In the genomic region with DNA sequence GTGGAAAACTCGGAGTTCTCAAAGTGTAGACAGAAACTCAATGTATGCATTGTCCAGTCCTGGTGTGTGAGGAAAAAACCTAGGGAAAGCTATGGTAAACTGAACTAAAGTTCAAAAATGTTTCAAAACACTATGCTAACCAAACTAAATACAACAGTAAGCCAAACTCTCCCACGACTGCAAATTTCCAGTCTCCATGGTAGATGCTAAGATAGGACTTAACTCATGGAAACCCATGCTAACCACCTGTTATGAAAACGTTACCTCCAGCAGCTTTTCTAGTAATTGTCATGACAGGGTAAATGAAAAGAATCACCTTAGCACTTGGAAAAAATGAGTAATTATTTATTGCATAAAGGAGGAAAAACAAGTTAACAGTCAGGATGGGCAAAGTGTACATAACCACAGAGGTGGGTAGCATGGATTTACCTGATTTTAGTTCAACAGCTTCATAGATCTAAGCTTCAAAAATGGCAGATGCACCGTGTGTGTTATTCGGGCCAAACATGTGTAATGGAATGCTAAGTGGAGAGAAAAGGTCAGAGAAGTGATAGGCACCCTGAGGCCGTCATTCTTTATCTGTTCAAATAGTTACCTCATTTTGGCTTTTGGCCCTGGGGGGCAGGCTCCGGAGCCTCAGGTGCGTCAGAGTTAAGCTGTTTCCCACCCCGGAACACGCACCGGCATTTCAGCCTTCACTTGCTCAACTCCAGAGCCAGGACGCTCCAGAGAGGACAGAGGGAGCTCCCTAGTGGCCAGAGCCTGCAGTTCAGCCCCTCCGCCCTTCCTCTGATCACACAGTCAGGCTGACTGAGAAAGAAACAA, we compare ENCODE assay signal across 1 cellular context.
A peak's percentile ranks its signal among the peaks of the same experiment; 100 is the strongest.
TF ChIP-seq lines count a peak whose summit lies in the region.

No MANE protein-coding gene starts in this region.

TF ChIP-seq in HepG2, 621 proteins besides CTCF, POLR2A, EP300 and RAD21 (continued from another document and continues in another):
- TF ChIP-seq, protein P1, sequence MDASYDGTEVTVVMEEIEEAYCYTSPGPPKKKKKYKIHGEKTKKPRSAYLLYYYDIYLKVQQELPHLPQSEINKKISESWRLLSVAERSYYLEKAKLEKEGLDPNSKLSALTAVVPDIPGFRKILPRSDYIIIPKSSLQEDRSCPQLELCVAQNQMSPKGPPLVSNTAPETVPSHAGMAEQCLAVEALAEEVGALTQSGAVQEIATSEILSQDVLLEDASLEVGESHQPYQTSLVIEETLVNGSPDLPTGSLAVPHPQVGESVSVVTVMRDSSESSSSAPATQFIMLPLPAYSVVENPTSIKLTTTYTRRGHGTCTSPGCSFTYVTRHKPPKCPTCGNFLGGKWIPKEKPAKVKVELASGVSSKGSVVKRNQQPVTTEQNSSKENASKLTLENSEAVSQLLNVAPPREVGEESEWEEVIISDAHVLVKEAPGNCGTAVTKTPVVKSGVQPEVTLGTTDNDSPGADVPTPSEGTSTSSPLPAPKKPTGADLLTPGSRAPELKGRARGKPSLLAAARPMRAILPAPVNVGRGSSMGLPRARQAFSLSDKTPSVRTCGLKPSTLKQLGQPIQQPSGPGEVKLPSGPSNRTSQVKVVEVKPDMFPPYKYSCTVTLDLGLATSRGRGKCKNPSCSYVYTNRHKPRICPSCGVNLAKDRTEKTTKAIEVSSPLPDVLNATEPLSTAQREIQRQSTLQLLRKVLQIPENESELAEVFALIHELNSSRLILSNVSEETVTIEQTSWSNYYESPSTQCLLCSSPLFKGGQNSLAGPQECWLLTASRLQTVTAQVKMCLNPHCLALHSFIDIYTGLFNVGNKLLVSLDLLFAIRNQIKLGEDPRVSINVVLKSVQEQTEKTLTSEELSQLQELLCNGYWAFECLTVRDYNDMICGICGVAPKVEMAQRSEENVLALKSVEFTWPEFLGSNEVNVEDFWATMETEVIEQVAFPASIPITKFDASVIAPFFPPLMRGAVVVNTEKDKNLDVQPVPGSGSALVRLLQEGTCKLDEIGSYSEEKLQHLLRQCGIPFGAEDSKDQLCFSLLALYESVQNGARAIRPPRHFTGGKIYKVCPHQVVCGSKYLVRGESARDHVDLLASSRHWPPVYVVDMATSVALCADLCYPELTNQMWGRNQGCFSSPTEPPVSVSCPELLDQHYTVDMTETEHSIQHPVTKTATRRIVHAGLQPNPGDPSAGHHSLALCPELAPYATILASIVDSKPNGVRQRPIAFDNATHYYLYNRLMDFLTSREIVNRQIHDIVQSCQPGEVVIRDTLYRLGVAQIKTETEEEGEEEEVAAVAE (CRISPR knock-in tag; IDR thresholded peaks at IDR 0.05; ENCODE audit: borderline replicate concordance): no peak
- peak; percentile 28; the same call in 1 of the 2 replicates for TF ChIP-seq SIN3B (IDR thresholded peaks at IDR 0.05; ENCODE audit: low read length)
- no peak for TF ChIP-seq ZNF589 (CRISPR knock-in tag; conservative IDR thresholded peaks at IDR 0.05)
- 0 out of 2 replicates have a peak, but pooled peaks have one; percentile 34 for TF ChIP-seq ATF7 (IDR thresholded peaks at IDR 0.05)
- TF ChIP-seq ATF7 (CRISPR knock-in tag; IDR thresholded peaks at IDR 0.05): peak; percentile 81
- TF ChIP-seq ZNF672 (CRISPR knock-in tag; IDR thresholded peaks at IDR 0.05): no peak
- TF ChIP-seq, protein P2, sequence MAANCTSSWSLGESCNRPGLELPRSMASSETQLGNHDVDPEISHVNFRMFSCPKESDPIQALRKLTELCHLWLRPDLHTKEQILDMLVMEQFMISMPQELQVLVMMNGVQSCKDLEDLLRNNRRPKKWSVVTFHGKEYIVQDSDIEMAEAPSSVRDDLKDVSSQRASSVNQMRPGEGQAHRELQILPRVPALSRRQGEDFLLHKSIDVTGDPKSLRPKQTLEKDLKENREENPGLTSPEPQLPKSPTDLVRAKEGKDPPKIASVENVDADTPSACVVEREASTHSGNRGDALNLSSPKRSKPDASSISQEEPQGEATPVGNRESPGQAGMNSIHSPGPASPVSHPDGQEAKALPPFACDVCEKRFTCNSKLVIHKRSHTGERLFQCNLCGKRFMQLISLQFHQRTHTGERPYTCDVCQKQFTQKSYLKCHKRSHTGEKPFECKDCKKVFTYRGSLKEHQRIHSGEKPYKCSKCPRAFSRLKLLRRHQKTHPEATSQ (CRISPR knock-in tag; IDR thresholded peaks at IDR 0.05; ENCODE audit: borderline replicate concordance): no peak
- TF ChIP-seq ZNF737 (CRISPR knock-in tag; IDR thresholded peaks at IDR 0.05; ENCODE audit: borderline replicate concordance): no peak
- TF ChIP-seq RFX3 (CRISPR knock-in tag; IDR thresholded peaks at IDR 0.05): no peak
- peak; percentile 78 for TF ChIP-seq IRF2 (CRISPR knock-in tag; IDR thresholded peaks at IDR 0.05)
- TF ChIP-seq ZNF83 (CRISPR knock-in tag; IDR thresholded peaks at IDR 0.05; ENCODE audit: borderline replicate concordance): no peak
- TF ChIP-seq MATR3 (CRISPR knock-in tag; IDR thresholded peaks at IDR 0.05): no peak
- TF ChIP-seq, protein P3, sequence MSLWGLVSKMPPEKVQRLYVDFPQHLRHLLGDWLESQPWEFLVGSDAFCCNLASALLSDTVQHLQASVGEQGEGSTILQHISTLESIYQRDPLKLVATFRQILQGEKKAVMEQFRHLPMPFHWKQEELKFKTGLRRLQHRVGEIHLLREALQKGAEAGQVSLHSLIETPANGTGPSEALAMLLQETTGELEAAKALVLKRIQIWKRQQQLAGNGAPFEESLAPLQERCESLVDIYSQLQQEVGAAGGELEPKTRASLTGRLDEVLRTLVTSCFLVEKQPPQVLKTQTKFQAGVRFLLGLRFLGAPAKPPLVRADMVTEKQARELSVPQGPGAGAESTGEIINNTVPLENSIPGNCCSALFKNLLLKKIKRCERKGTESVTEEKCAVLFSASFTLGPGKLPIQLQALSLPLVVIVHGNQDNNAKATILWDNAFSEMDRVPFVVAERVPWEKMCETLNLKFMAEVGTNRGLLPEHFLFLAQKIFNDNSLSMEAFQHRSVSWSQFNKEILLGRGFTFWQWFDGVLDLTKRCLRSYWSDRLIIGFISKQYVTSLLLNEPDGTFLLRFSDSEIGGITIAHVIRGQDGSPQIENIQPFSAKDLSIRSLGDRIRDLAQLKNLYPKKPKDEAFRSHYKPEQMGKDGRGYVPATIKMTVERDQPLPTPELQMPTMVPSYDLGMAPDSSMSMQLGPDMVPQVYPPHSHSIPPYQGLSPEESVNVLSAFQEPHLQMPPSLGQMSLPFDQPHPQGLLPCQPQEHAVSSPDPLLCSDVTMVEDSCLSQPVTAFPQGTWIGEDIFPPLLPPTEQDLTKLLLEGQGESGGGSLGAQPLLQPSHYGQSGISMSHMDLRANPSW (CRISPR knock-in tag; IDR thresholded peaks at IDR 0.05; ENCODE audit: borderline replicate concordance): peak; percentile 49; the same call in 1 of the 2 replicates
- TF ChIP-seq ARNT2 (CRISPR knock-in tag; IDR thresholded peaks at IDR 0.05; ENCODE audit: low read depth): peak; percentile 87
- TF ChIP-seq ZNF607 (CRISPR knock-in tag; IDR thresholded peaks at IDR 0.05; ENCODE audit: borderline replicate concordance): peak; percentile 32; the same call in 1 of the 2 replicates
- peak; percentile 16 for TF ChIP-seq ZNF598 (CRISPR knock-in tag; IDR thresholded peaks at IDR 0.05; ENCODE audit: borderline replicate concordance)
- TF ChIP-seq, protein P4, sequence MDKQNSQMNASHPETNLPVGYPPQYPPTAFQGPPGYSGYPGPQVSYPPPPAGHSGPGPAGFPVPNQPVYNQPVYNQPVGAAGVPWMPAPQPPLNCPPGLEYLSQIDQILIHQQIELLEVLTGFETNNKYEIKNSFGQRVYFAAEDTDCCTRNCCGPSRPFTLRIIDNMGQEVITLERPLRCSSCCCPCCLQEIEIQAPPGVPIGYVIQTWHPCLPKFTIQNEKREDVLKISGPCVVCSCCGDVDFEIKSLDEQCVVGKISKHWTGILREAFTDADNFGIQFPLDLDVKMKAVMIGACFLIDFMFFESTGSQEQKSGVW (CRISPR knock-in tag; IDR thresholded peaks at IDR 0.05; ENCODE audit: borderline replicate concordance): no peak
- TF ChIP-seq ZMAT3 (CRISPR knock-in tag; conservative IDR thresholded peaks at IDR 0.05): no peak; the same call in 1 of the 2 replicates
- TF ChIP-seq SALL2 (CRISPR knock-in tag; IDR thresholded peaks at IDR 0.05): peak; percentile 87
- TF ChIP-seq RFXANK (CRISPR knock-in tag; IDR thresholded peaks at IDR 0.05): 0 out of 2 replicates have a peak, but pooled peaks have one; percentile 42
- TF ChIP-seq ZBTB7A (CRISPR knock-in tag; IDR thresholded peaks at IDR 0.05): peak; percentile 84; the same call in 1 of the 2 replicates
- TF ChIP-seq KLF12 (CRISPR knock-in tag; IDR thresholded peaks at IDR 0.05; ENCODE audit: borderline replicate concordance): peak; percentile 69; the same call in 1 of the 2 replicates
- no peak; the same call in 1 of the 2 replicates for TF ChIP-seq NCOA2 (CRISPR knock-in tag; IDR thresholded peaks at IDR 0.05)
- TF ChIP-seq, protein P5, sequence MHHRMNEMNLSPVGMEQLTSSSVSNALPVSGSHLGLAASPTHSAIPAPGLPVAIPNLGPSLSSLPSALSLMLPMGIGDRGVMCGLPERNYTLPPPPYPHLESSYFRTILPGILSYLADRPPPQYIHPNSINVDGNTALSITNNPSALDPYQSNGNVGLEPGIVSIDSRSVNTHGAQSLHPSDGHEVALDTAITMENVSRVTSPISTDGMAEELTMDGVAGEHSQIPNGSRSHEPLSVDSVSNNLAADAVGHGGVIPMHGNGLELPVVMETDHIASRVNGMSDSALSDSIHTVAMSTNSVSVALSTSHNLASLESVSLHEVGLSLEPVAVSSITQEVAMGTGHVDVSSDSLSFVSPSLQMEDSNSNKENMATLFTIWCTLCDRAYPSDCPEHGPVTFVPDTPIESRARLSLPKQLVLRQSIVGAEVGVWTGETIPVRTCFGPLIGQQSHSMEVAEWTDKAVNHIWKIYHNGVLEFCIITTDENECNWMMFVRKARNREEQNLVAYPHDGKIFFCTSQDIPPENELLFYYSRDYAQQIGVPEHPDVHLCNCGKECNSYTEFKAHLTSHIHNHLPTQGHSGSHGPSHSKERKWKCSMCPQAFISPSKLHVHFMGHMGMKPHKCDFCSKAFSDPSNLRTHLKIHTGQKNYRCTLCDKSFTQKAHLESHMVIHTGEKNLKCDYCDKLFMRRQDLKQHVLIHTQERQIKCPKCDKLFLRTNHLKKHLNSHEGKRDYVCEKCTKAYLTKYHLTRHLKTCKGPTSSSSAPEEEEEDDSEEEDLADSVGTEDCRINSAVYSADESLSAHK (CRISPR knock-in tag; IDR thresholded peaks at IDR 0.05; ENCODE audit: borderline replicate concordance): no peak
- no peak for TF ChIP-seq EZH2 (conservative IDR thresholded peaks at IDR 0.05; ENCODE audit: low read depth, low read length)
- TF ChIP-seq CBX1 (IDR thresholded peaks at IDR 0.05; ENCODE audit: low read depth): no peak
- no peak for TF ChIP-seq JUNB (CRISPR knock-in tag; IDR thresholded peaks at IDR 0.05; ENCODE audit: borderline replicate concordance)
- peak; percentile 85; the same call in 1 of the 2 replicates for TF ChIP-seq ZSCAN9 (CRISPR knock-in tag; IDR thresholded peaks at IDR 0.05; ENCODE audit: borderline replicate concordance)
- no peak for TF ChIP-seq AGO2 (optimal IDR thresholded peaks at IDR 0.05; ENCODE audit: low read depth, low read length)
- no peak for TF ChIP-seq ARNT (IDR thresholded peaks at IDR 0.05)
- no peak for TF ChIP-seq ZNF549 (CRISPR knock-in tag; IDR thresholded peaks at IDR 0.05)
- peak; percentile 64 for TF ChIP-seq THAP11 (CRISPR knock-in tag; IDR thresholded peaks at IDR 0.05)
- TF ChIP-seq RARA (CRISPR knock-in tag; IDR thresholded peaks at IDR 0.05): peak; percentile 45; the same call in 1 of the 2 replicates
- no peak; the same call in 1 of the 2 replicates for TF ChIP-seq IRX3 (CRISPR knock-in tag; IDR thresholded peaks at IDR 0.05; ENCODE audit: borderline replicate concordance, low read depth)
- 0 out of 2 replicates have a peak, but pooled peaks have one; percentile 85 for TF ChIP-seq THYN1 (CRISPR knock-in tag; IDR thresholded peaks at IDR 0.05; ENCODE audit: borderline replicate concordance, low read depth)
- 0 out of 2 replicates have a peak, but pooled peaks have one; percentile 30 for TF ChIP-seq ARHGAP35 (CRISPR knock-in tag; IDR thresholded peaks at IDR 0.05; ENCODE audit: borderline replicate concordance)
- TF ChIP-seq FOXO1 (CRISPR knock-in tag; IDR thresholded peaks at IDR 0.05): peak; percentile 76
- TF ChIP-seq, protein P6, sequence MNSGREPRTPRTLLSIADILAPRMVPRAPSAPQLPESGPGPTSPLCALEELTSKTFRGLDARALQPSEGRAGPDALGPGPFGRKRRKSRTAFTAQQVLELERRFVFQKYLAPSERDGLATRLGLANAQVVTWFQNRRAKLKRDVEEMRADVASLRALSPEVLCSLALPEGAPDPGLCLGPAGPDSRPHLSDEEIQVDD (CRISPR knock-in tag; IDR thresholded peaks at IDR 0.05; ENCODE audit: borderline replicate concordance): no peak
- TF ChIP-seq ZNF792 (CRISPR knock-in tag; IDR thresholded peaks at IDR 0.05): 0 out of 2 replicates have a peak, but pooled peaks have one; percentile 48
- no peak for TF ChIP-seq KLF13 (CRISPR knock-in tag; IDR thresholded peaks at IDR 0.05)
- TF ChIP-seq PCBP2 (optimal IDR thresholded peaks at IDR 0.05; ENCODE audit: low read depth, low read length, poor library complexity, severe bottlenecking): no peak
- TF ChIP-seq ZNF660 (CRISPR knock-in tag; IDR thresholded peaks at IDR 0.05; ENCODE audit: borderline replicate concordance, low read depth): no peak
- no peak for TF ChIP-seq SMARCC2 (IDR thresholded peaks at IDR 0.05)
- TF ChIP-seq NFE2L2 (IDR thresholded peaks at IDR 0.05; ENCODE audit: low read length): no peak; the same call in 1 of the 2 replicates
- no peak for TF ChIP-seq ZNF879 (CRISPR knock-in tag; IDR thresholded peaks at IDR 0.05)
- no peak for TF ChIP-seq HMGA1 (CRISPR knock-in tag; conservative IDR thresholded peaks at IDR 0.05)
- no peak for TF ChIP-seq ZNF850 (CRISPR knock-in tag; conservative IDR thresholded peaks at IDR 0.05)
- TF ChIP-seq ISL2 (CRISPR knock-in tag; IDR thresholded peaks at IDR 0.05): 0 out of 2 replicates have a peak, but pooled peaks have one; percentile 54
- TF ChIP-seq, protein P7, sequence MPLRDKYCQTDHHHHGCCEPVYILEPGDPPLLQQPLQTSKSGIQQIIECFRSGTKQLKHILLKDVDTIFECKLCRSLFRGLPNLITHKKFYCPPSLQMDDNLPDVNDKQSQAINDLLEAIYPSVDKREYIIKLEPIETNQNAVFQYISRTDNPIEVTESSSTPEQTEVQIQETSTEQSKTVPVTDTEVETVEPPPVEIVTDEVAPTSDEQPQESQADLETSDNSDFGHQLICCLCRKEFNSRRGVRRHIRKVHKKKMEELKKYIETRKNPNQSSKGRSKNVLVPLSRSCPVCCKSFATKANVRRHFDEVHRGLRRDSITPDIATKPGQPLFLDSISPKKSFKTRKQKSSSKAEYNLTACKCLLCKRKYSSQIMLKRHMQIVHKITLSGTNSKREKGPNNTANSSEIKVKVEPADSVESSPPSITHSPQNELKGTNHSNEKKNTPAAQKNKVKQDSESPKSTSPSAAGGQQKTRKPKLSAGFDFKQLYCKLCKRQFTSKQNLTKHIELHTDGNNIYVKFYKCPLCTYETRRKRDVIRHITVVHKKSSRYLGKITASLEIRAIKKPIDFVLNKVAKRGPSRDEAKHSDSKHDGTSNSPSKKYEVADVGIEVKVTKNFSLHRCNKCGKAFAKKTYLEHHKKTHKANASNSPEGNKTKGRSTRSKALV (CRISPR knock-in tag; IDR thresholded peaks at IDR 0.05): no peak
